ENCODE assay signal across 24 cellular contexts in the genomic region with DNA sequence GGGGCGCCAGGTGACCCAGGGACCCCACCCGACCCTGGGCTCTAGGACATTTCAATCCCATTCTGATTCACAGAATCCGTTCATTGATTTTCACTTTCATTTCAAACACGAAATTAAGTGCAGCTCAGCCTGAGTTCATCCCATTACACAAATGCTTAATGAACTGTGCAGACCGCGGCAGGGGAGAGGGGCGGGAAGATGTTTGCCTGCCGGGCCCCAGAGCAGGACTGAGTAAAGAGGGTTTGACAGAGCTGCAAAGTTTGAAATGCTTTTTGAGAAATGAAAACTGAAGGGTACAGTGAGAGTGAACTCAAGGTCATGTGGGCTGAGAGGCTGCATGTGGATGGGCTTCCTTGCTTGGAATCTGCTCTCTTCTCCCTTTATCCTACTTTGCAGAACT.
A peak's percentile ranks its signal among the peaks of the same experiment; 100 is the strongest.
DNase-seq lines count a peak whose midpoint lies in the region; ATAC-seq, FAIRE-seq and TF ChIP-seq lines count a peak whose summit lies in the region.
"Had no signal": no experiment of that assay in that cellular context is flagged by ENCODE, and none has a peak within 500 bp of the region (broad histone marks: within the 10 kb centered on the region; RNA-seq: fewer than 3 reads in every experiment).

No MANE protein-coding gene starts in this region.

- in situ Hi-C loops in IMR-90 (cut with MboI; ENCODE audit: low sequenced_read_pairs) = no loop called here

- H2AK5ac ChIP-seq in IMR-90 (ENCODE audit: low read depth, low read length) = no peak overlapping the region

- H2BK120ac ChIP-seq in IMR-90 (ENCODE audit: low read depth, low read length) = no peak overlapping the region

- H3K4me1 ChIP-seq in IMR-90 (ENCODE audit: control insufficient read depth, insufficient read depth, low read length) (peaks cover 4% of the 10 kb centered on the region; the same call in 1 of the 2 replicates), endocrine pancreas (ENCODE audit: control insufficient read depth, insufficient read depth, low read length) (no peaks in the 10 kb centered on the region)
- H3K4me1 ChIP-seq: gastroesophageal sphincter, stomach had no signal

- CTCF ChIA-PET in IMR-90 (lab: Yijun Ruan, JAX) = no interaction called here

- no peak for TF ChIP-seq CTCF in IMR-90 (conservative IDR thresholded peaks at IDR 0.05; ENCODE audit: low read depth, low read length)

- WGBS in IMR-90 (ENCODE audit: extremely low coverage in 2 of 2, insufficient read length in 1 of 2), 2 experiments = 100% methylated on average over 1 of the region's 8 CpGs; no CpG with 5 or more reads in 1 of the 2 experiments

- H3K18ac ChIP-seq in IMR-90 (ENCODE audit: low read depth, low read length) = no peak overlapping the region

- no peak overlapping the region for H2AFZ ChIP-seq in IMR-90 (replicated peaks; ENCODE audit: low read length, poor library complexity)

- H3K4ac ChIP-seq in IMR-90 (ENCODE audit: low read depth, low read length) = no peak overlapping the region

- H2AK9ac ChIP-seq in IMR-90 (replicated peaks; ENCODE audit: low read depth, low read length, poor library complexity) = peak overlapping the region; percentile 39

- FAIRE-seq in GM12891 (lab: Jason Lieb, UNC) = no peak
- FAIRE-seq in frontal cortex (lab: Jason Lieb, UNC) = no peak
- FAIRE-seq: GM12892, keratinocyte had no signal

- no peak overlapping the region for H2BK15ac ChIP-seq in IMR-90 (ENCODE audit: low read depth, low read length)

- H3K36me3 ChIP-seq in IMR-90 (ENCODE audit: control insufficient read depth, insufficient read depth, low read length) (peaks cover 48% of the 10 kb centered on the region), endocrine pancreas (ENCODE audit: control insufficient read depth, insufficient read depth, low read length) (no peaks in the 10 kb centered on the region)

- POLR2A ChIA-PET in IMR-90 (lab: Charles Lee; ENCODE audit: unreplicated experiment) = no interaction called here

- H3K9me3 ChIP-seq in IMR-90 (ENCODE audit: control insufficient read depth, insufficient read depth, low read length) (no peaks in the 10 kb centered on the region), endocrine pancreas (ENCODE audit: control insufficient read depth, low read length) (no peaks in the 10 kb centered on the region)
- H3K9me3 ChIP-seq: gastroesophageal sphincter, stomach, tibial nerve had no signal

- no peak overlapping the region for H2BK5ac ChIP-seq in IMR-90 (ENCODE audit: low read depth, low read length, poor library complexity, severe bottlenecking)

- TF ChIP-seq RAD21 in IMR-90 (IDR thresholded peaks at IDR 0.05; ENCODE audit: low read length) = no peak

- DNase-seq in IMR-90 (no peak), NCI-H82 treated with DMSO at 0.1 percent for 48 hours (lab: John Stamatoyannopoulos, UW; ENCODE audit: unreplicated experiment) (peak; percentile 67), renal cortical epithelial cell (ENCODE audit: low read depth) (peak; percentile 54), GM12891 (ENCODE audit: insufficient read length, low spot score) (no peak), cerebellar cortex (ENCODE audit: low spot score) (no peak), frontal cortex (ENCODE audit: low spot score in 2 of 2) (no peak)
- DNase-seq: activated CD4-positive, alpha-beta T cell treated with anti-CD3 and anti-CD28 coated beads for 36 hours; activated naive CD4-positive, alpha-beta T cell treated with anti-CD3 and anti-CD28 coated beads, Interleukin-2, amount 10 ng/mL, durations not matched to agents 7 days and 5 days; amygdala; mammary epithelial cell; NCI-H1436 treated with DMSO at 0.1 percent for 48 hours; NCI-H345; NCI-H774; occipital lobe; SIG-M5; stimulated activated CD4-positive, alpha-beta T cell treated with anti-CD3 and anti-CD28 coated beads, Interleukin-12 subunit alpha, Interleukin-12 subunit beta, amount 100 ng/mL, for 4 hours; stomach had no signal

- dilution Hi-C loops in IMR-90 (cut with HindIII; ENCODE audit: low sequenced_read_pairs, unreplicated experiment) = no loop called here

- H3K14ac ChIP-seq in IMR-90 (replicated peaks; ENCODE audit: low read depth, low read length) = no peak overlapping the region

- peaks cover 5% of the 10 kb centered on the region; the same call in 1 of the 2 replicates for H3K9me1 ChIP-seq in IMR-90 (ENCODE audit: insufficient read depth, low read length)

- H3K27me3 ChIP-seq in IMR-90 (ENCODE audit: control insufficient read depth, insufficient read depth, low read length) = no peaks in the 10 kb centered on the region
- H3K27me3 ChIP-seq in endocrine pancreas (ENCODE audit: control insufficient read depth, insufficient read depth, low read length) = no peaks in the 10 kb centered on the region
- H3K27me3 ChIP-seq: gastroesophageal sphincter, stomach, tibial nerve had no signal

- no peaks in the 10 kb centered on the region for H4K20me1 ChIP-seq in IMR-90 (ENCODE audit: insufficient read depth, low read length)

- H3K4me2 ChIP-seq in IMR-90 (ENCODE audit: low read depth, low read length) = no peak overlapping the region
- H3K4me2 ChIP-seq: KMS-11 had no signal

- no TSS peak for BruUV-seq in IMR-90 (replicated peaks; lab: Mats Ljungman, UMichigan)

- intact Hi-C loops in IMR-90 (cut with micrococcal nuclease) = no loop called here

- H3K79me1 ChIP-seq in IMR-90 (ENCODE audit: low read depth in 1 of 2, low read length in 2 of 2) = peaks cover 10 to 32% of the 10 kb centered on the region in 2 experiments; a peak in 3 of 4 replicates

- no peak overlapping the region; the same call in 1 of the 2 replicates for H4K5ac ChIP-seq in IMR-90 (ENCODE audit: low read depth, low read length)

- 0 out of 2 replicates have a peak overlapping the region, but pooled peaks have one; percentile 16 for H2BK20ac ChIP-seq in IMR-90 (ENCODE audit: low read depth, low read length)

- no peak overlapping the region for H3K27ac ChIP-seq in IMR-90 (ENCODE audit: insufficient read depth, low read length)
- H3K27ac ChIP-seq: gastroesophageal sphincter, KMS-11, stomach had no signal

- ATAC-seq in IMR-90 (ENCODE audit: low read depth) (no peak), HG02884 (IDR thresholded peaks at IDR 0.05; ENCODE audit: unreplicated experiment) (no peak)
- ATAC-seq: activated CD4-positive, alpha-beta T cell treated with anti-CD3 and anti-CD28 coated beads for 36 hours; gastroesophageal sphincter had no signal

- no peak overlapping the region for H3K23ac ChIP-seq in IMR-90 (ENCODE audit: low read depth, low read length)

- TF ChIP-seq POLR2A in IMR-90 (IDR thresholded peaks at IDR 0.05; ENCODE audit: low read depth, low read length) (no peak), GM12891 (IDR thresholded peaks at IDR 0.05; ENCODE audit: low read depth, low read length) (no peak)

- H4K91ac ChIP-seq in IMR-90 (ENCODE audit: insufficient read depth, low read depth, low read length) = no peak overlapping the region

- H3K9ac ChIP-seq in IMR-90 (ENCODE audit: low read depth, low read length) (no peak overlapping the region), endocrine pancreas (ENCODE audit: control insufficient read depth, insufficient read depth, low read length) (peak overlapping the region; percentile 40)
- H3K9ac ChIP-seq: KMS-11 had no signal

- H3K4me3 ChIP-seq in IMR-90 (ENCODE audit: insufficient read depth, low read depth, low read length) (no peak overlapping the region), endocrine pancreas (ENCODE audit: control insufficient read depth, insufficient read depth, low read length) (peak overlapping the region; percentile 78)
- H3K4me3 ChIP-seq: gastroesophageal sphincter, stomach, tibial nerve had no signal

- no peak overlapping the region for H4K8ac ChIP-seq in IMR-90 (ENCODE audit: low read depth in 2 of 2, low read length in 2 of 2)

- no peak overlapping the region for H3K56ac ChIP-seq in IMR-90 (ENCODE audit: extremely low read depth, insufficient read depth, low read length)

TF ChIP-seq in IMR-90, 13 proteins besides CTCF, POLR2A, EP300 and RAD21:
- TF ChIP-seq MXI1 (IDR thresholded peaks at IDR 0.05; ENCODE audit: borderline replicate concordance, low read depth, low read length) (no peak), MAFK (IDR thresholded peaks at IDR 0.05; ENCODE audit: low read depth, low read length) (no peak), FOS (IDR thresholded peaks at IDR 0.05; ENCODE audit: low read depth, low read length) (no peak), CEBPB (IDR thresholded peaks at IDR 0.05; ENCODE audit: low read depth, low read length) (no peak), BHLHE40 (IDR thresholded peaks at IDR 0.05; ENCODE audit: low read depth, low read length) (no peak), MAZ (IDR thresholded peaks at IDR 0.05; ENCODE audit: borderline replicate concordance, low read depth, low read length) (no peak), SMC3 (IDR thresholded peaks at IDR 0.05; ENCODE audit: low read depth, low read length) (no peak)
- TF ChIP-seq, protein P1, sequence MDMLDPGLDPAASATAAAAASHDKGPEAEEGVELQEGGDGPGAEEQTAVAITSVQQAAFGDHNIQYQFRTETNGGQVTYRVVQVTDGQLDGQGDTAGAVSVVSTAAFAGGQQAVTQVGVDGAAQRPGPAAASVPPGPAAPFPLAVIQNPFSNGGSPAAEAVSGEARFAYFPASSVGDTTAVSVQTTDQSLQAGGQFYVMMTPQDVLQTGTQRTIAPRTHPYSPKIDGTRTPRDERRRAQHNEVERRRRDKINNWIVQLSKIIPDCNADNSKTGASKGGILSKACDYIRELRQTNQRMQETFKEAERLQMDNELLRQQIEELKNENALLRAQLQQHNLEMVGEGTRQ (IDR thresholded peaks at IDR 0.05; ENCODE audit: low read depth, low read length) = no peak
TF ChIP-seq in IMR-90: peak in this region for 0.

TF ChIP-seq in GM12891, 5 proteins besides CTCF, POLR2A, EP300 and RAD21:
- TF ChIP-seq PAX5 (IDR thresholded peaks at IDR 0.05; ENCODE audit: insufficient read depth, low read length, severe bottlenecking) = no peak
- no peak for TF ChIP-seq TAF1 (IDR thresholded peaks at IDR 0.05; ENCODE audit: low read depth, low read length)
- no peak for TF ChIP-seq POLR2AphosphoS5 (IDR thresholded peaks at IDR 0.05; ENCODE audit: low read depth, low read length)
- TF ChIP-seq SPI1 (IDR thresholded peaks at IDR 0.05; ENCODE audit: low read depth, low read length) = no peak
- no peak for TF ChIP-seq POU2F2 (IDR thresholded peaks at IDR 0.05; ENCODE audit: low read depth, low read length)

Comparison
In these comparisons a context has a peak if more than half of its experiments do, and no peak if none do; other contexts are left out.
1. DNase-seq: peak in NCI-H82 treated with DMSO at 0.1 percent for 48 hours (single experiment) and renal cortical epithelial cell (single experiment); none in IMR-90 (single experiment), GM12891 (single experiment), cerebellar cortex (single experiment) and frontal cortex (0 of 2).